Comparison of ENCODE assay signal across 13 cellular contexts in genomic region chr4:146273204-146273901, GRCh38. TPM values are rescaled to one million over a fixed set of nuclear protein-coding genes. Genes with fewer than 3 reads are reported as not detected.
DNase-seq lines count a peak whose midpoint lies in the region; ATAC-seq, FAIRE-seq and TF ChIP-seq lines count a peak whose summit lies in the region.
"Had no signal": no experiment of that assay in that cellular context is flagged by ENCODE, and none has a peak within 500 bp of the region (broad histone marks: within the 10 kb centered on the region; RNA-seq: fewer than 3 reads in every experiment).

No MANE protein-coding gene starts in this region.

- H3K4me3 Mint-ChIP-seq in activated T-cell treated with anti-CD3 and anti-CD28 coated beads, Interleukin-2, amount 50 U/mL, for 72 hours = no peak overlapping the region
- H3K4me3 Mint-ChIP-seq in stimulated activated naive B cell treated with anti-CD40 and anti-IgM and Interleukin-4, amounts not matched to agents 10 μg/mL and 1 μg/mL and 100 μg/mL, for 72 hours = no peak overlapping the region
- no peak overlapping the region for H3K4me3 Mint-ChIP-seq in CD14-positive monocyte
- H3K4me3 Mint-ChIP-seq: activated naive CD8-positive, alpha-beta T cell treated with anti-CD3 and anti-CD28 coated beads, Interleukin-2, amount 10 ng/mL, durations not matched to agents 7 days and 5 days had no signal

- peak; percentile 84 to 86 for ATAC-seq in activated T-cell treated with anti-CD3 and anti-CD28 coated beads, Interleukin-2, amount 50 U/mL, for 72 hours (replicated peaks in 1 of 2)
- ATAC-seq in GM21528 (IDR thresholded peaks at IDR 0.05; ENCODE audit: low FRiP score, unreplicated experiment) = peak; percentile 72
- peak; percentile 57 for ATAC-seq in HG03103 (IDR thresholded peaks at IDR 0.05; ENCODE audit: low read depth, unreplicated experiment)
- ATAC-seq in stimulated activated naive B cell treated with anti-CD40 and anti-IgM and Interleukin-4, amounts not matched to agents 10 μg/mL and 1 μg/mL and 100 μg/mL, for 72 hours (replicated peaks) = peak; percentile 62 to 84

- no peak for TF ChIP-seq CTCF in CD14-positive monocyte (IDR thresholded peaks at IDR 0.05)

- no peaks in the 10 kb centered on the region for H3K27me3 ChIP-seq in small intestine (ENCODE audit: control insufficient read depth in 2 of 2, insufficient read depth in 2 of 2, low read length in 2 of 2)
- H3K27me3 ChIP-seq: sigmoid colon had no signal

- no peaks in the 10 kb centered on the region for H3K9me3 Mint-ChIP-seq in activated T-cell treated with anti-CD3 and anti-CD28 coated beads, Interleukin-2, amount 50 U/mL, for 72 hours
- no peaks in the 10 kb centered on the region for H3K9me3 Mint-ChIP-seq in stimulated activated naive B cell treated with anti-CD40 and anti-IgM and Interleukin-4, amounts not matched to agents 10 μg/mL and 1 μg/mL and 100 μg/mL, for 72 hours
- no peaks in the 10 kb centered on the region for H3K9me3 Mint-ChIP-seq in CD14-positive monocyte
- H3K9me3 Mint-ChIP-seq: activated naive CD8-positive, alpha-beta T cell treated with anti-CD3 and anti-CD28 coated beads, Interleukin-2, amount 10 ng/mL, durations not matched to agents 7 days and 5 days had no signal

- intact Hi-C loops in CD14-positive monocyte (cut with micrococcal nuclease) = no loop called here

- H3K4me1 Mint-ChIP-seq in activated T-cell treated with anti-CD3 and anti-CD28 coated beads, Interleukin-2, amount 50 U/mL, for 72 hours (ENCODE audit: low read depth) = peaks cover 11% of the 10 kb centered on the region
- peaks cover 11 to 15% of the 10 kb centered on the region in 2 donors for H3K4me1 Mint-ChIP-seq in stimulated activated naive B cell treated with anti-CD40 and anti-IgM and Interleukin-4, amounts not matched to agents 10 μg/mL and 1 μg/mL and 100 μg/mL, for 72 hours
- peaks cover 6% of the 10 kb centered on the region for H3K4me1 Mint-ChIP-seq in CD14-positive monocyte
- H3K4me1 Mint-ChIP-seq: activated naive CD8-positive, alpha-beta T cell treated with anti-CD3 and anti-CD28 coated beads, Interleukin-2, amount 10 ng/mL, durations not matched to agents 7 days and 5 days had no signal

- no peaks in the 10 kb centered on the region for H3K9me3 ChIP-seq in small intestine (ENCODE audit: control insufficient read depth, low read depth)
- H3K9me3 ChIP-seq: sigmoid colon had no signal

- DNase-seq in activated T-cell treated with anti-CD3 and anti-CD28 coated beads, Interleukin-2, amount 50 U/mL, for 72 hours = peak; percentile 5
- DNase-seq in activated T-cell treated with anti-CD3 and anti-CD28 coated beads for 4 hours (no peak), NAMALWA (ENCODE audit: low spot score) (no peak), small intestine (no peak), CD14-positive monocyte (ENCODE audit: low spot score) (no peak)
- no peak for DNase-seq in stimulated activated naive B cell treated with anti-CD40 and anti-IgM and Interleukin-4, amounts not matched to agents 10 μg/mL and 1 μg/mL and 100 μg/mL, for 72 hours
- DNase-seq: activated naive CD8-positive, alpha-beta T cell treated with anti-CD3 and anti-CD28 coated beads, Interleukin-2, amount 10 ng/mL, durations not matched to agents 7 days and 5 days; effector CD4-positive, alpha-beta T cell; NCI-H1436; sigmoid colon had no signal

- no peak overlapping the region for H3K4me3 ChIP-seq in small intestine (ENCODE audit: low read depth in 1 of 2, low read length in 2 of 2)
- H3K4me3 ChIP-seq: sigmoid colon had no signal

- H3K27ac Mint-ChIP-seq in activated T-cell treated with anti-CD3 and anti-CD28 coated beads, Interleukin-2, amount 50 U/mL, for 72 hours = no peak overlapping the region
- no peak overlapping the region for H3K27ac Mint-ChIP-seq in stimulated activated naive B cell treated with anti-CD40 and anti-IgM and Interleukin-4, amounts not matched to agents 10 μg/mL and 1 μg/mL and 100 μg/mL, for 72 hours
- H3K27ac Mint-ChIP-seq in CD14-positive monocyte = no peak overlapping the region
- H3K27ac Mint-ChIP-seq: activated naive CD8-positive, alpha-beta T cell treated with anti-CD3 and anti-CD28 coated beads, Interleukin-2, amount 10 ng/mL, durations not matched to agents 7 days and 5 days had no signal

- FAIRE-seq in small intestine (lab: Jason Lieb, UNC) = no peak

- no peaks in the 10 kb centered on the region for H3K27me3 Mint-ChIP-seq in activated T-cell treated with anti-CD3 and anti-CD28 coated beads, Interleukin-2, amount 50 U/mL, for 72 hours (ENCODE audit: low read depth)
- H3K27me3 Mint-ChIP-seq in stimulated activated naive B cell treated with anti-CD40 and anti-IgM and Interleukin-4, amounts not matched to agents 10 μg/mL and 1 μg/mL and 100 μg/mL, for 72 hours = no peaks in the 10 kb centered on the region
- H3K27me3 Mint-ChIP-seq in CD14-positive monocyte (ENCODE audit: low read depth in 3 of 3) = no peaks in the 10 kb centered on the region
- H3K27me3 Mint-ChIP-seq: activated naive CD8-positive, alpha-beta T cell treated with anti-CD3 and anti-CD28 coated beads, Interleukin-2, amount 10 ng/mL, durations not matched to agents 7 days and 5 days had no signal

- no peaks in the 10 kb centered on the region for H3K36me3 Mint-ChIP-seq in activated T-cell treated with anti-CD3 and anti-CD28 coated beads, Interleukin-2, amount 50 U/mL, for 72 hours (ENCODE audit: insufficient read depth in 2 of 2)
- H3K36me3 Mint-ChIP-seq in stimulated activated naive B cell treated with anti-CD40 and anti-IgM and Interleukin-4, amounts not matched to agents 10 μg/mL and 1 μg/mL and 100 μg/mL, for 72 hours = peaks cover 3 to 11% of the 10 kb centered on the region in 2 donors
- peaks cover 4% of the 10 kb centered on the region in 2 donors for H3K36me3 Mint-ChIP-seq in CD14-positive monocyte
- H3K36me3 Mint-ChIP-seq: activated naive CD8-positive, alpha-beta T cell treated with anti-CD3 and anti-CD28 coated beads, Interleukin-2, amount 10 ng/mL, durations not matched to agents 7 days and 5 days had no signal

- H3K4me1 ChIP-seq in small intestine (ENCODE audit: control insufficient read depth in 2 of 2, insufficient read depth in 1 of 2, low read depth in 1 of 2, low read length in 1 of 2) = peaks cover 2% of the 10 kb centered on the region in 2 donors
- H3K4me1 ChIP-seq: sigmoid colon had no signal

- 79 to 91% (median 82%) methylated on average over 5 of the region's 5 CpGs for WGBS in small intestine, 3 donors

- no peaks in the 10 kb centered on the region for H3K36me3 ChIP-seq in small intestine (ENCODE audit: control insufficient read depth in 2 of 2, insufficient read depth in 2 of 2, low read length in 2 of 2)
- H3K36me3 ChIP-seq: sigmoid colon had no signal

- H3K27ac ChIP-seq in small intestine (ENCODE audit: low read depth in 1 of 2, low read length in 1 of 2) = no peak overlapping the region
- H3K27ac ChIP-seq: sigmoid colon had no signal

RNA-seq across cellular contexts. Expression of gene REELD1, which starts 59.0 kb away (rescaled TPM):
- total RNA-seq in activated T-cell treated with anti-CD3 and anti-CD28 coated beads, Interleukin-2, amount 50 U/mL, for 72 hours = under 1 TPM; 0.79 to 0.97 TPM
- polyA plus RNA-seq in small intestine (1 to 10 TPM in 1 of 3 donors, under 1 TPM in 2; 0.07 to 4.5 (median 0.54) TPM), CD14-positive monocyte (not detected)
- total RNA-seq: HT-29 had no signal

Comparison
In these comparisons a context has a peak if more than half of its experiments do, and no peak if none do; other contexts are left out.
1. DNase-seq: peak in activated T-cell treated with anti-CD3 and anti-CD28 coated beads, Interleukin-2, amount 50 U/mL, for 72 hours (2 of 2); none in activated T-cell treated with anti-CD3 and anti-CD28 coated beads for 4 hours (single experiment), stimulated activated naive B cell treated with anti-CD40 and anti-IgM and Interleukin-4, amounts not matched to agents 10 μg/mL and 1 μg/mL and 100 μg/mL, for 72 hours (single experiment), NAMALWA (single experiment), small intestine (single experiment) and CD14-positive monocyte (single experiment).
2. Peak in every context shown above with its lines, with median percentiles within 50 percentile points of each other: ATAC-seq.